ENCODE assay signal across 8 cellular contexts in the genomic region with DNA sequence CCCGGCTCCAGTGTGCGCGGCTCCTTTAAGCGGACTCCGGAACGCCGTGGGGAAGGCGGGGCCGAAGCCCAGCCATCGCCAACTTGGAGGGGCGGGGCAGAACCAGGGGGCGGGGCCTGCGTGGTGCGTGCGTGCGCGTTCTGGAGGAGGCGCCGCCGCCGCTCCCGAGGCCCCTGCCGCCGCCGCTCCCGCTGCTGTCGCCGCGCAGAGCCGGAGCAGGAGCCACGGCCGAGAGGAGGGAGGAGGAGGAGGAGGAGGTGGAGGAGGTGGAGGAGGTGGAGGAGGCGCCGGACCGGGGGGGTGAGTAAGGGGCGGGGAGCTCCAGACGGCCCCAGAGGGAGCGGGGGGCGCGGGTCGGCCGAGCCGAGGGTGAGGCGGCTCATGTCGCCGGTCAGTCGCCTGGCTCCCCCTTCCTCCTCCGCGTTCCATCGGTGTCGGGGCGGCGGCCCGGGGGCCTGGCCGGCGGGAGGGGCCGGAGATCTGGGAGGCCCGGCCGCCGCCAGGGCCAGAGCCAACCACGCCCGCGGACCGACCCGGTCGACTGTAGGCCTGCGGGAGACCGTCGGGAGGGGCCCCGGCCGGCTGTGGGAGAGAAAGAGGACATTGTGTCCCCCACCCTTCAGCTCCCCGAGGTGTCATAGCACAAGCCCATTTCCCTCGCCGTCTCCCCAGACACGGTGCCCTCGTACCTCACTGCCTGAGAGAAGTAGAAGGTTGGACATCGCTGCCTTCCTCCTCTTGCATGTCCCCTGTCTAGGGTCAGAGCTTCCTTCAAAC. TPM values are rescaled to one million over a fixed set of nuclear protein-coding genes. Genes with fewer than 3 reads are reported as not detected.
DNase-seq lines count a peak whose midpoint lies in the region; ATAC-seq and TF ChIP-seq lines count a peak whose summit lies in the region.

A gene (plus strand): TSS at position 155 of the 777 bp plus-strand sequence. CDS start 71,572 bp downstream, outside the sequence.

- H3K9me3 Mint-ChIP-seq in activated CD4-positive, alpha-beta T cell treated with anti-CD3 and anti-CD28 coated beads, Interleukin-2, amount 10 ng/mL, durations not matched to agents 24 days and 14 days, result peaks cover 5% of the 10 kb centered on the region

- no peaks in the 10 kb centered on the region for H3K27me3 Mint-ChIP-seq in activated CD4-positive, alpha-beta T cell treated with anti-CD3 and anti-CD28 coated beads, Interleukin-2, amount 10 ng/mL, durations not matched to agents 24 days and 14 days

- intact Hi-C loops in activated CD4-positive, alpha-beta T cell treated with anti-CD3 and anti-CD28 coated beads, Interleukin-2, amount 10 ng/mL, durations not matched to agents 24 days and 14 days (cut with micrococcal nuclease), result loop anchor here (1.0 to 10.0 kb wide), 6 partner anchors 28 to 745 kb away; a partner anchor contains a TSS

- ATAC-seq in HG03442 (IDR thresholded peaks at IDR 0.05; ENCODE audit: unreplicated experiment), result peak; percentile 59

- peaks cover 46% of the 10 kb centered on the region for H3K36me3 Mint-ChIP-seq in activated CD4-positive, alpha-beta T cell treated with anti-CD3 and anti-CD28 coated beads, Interleukin-2, amount 10 ng/mL, durations not matched to agents 24 days and 14 days (ENCODE audit: low read depth)

- peak within 1 kb of the TSS; percentile 99 for H3K4me3 Mint-ChIP-seq in activated CD4-positive, alpha-beta T cell treated with anti-CD3 and anti-CD28 coated beads, Interleukin-2, amount 10 ng/mL, durations not matched to agents 24 days and 14 days

- H3K4me1 Mint-ChIP-seq in activated CD4-positive, alpha-beta T cell treated with anti-CD3 and anti-CD28 coated beads, Interleukin-2, amount 10 ng/mL, durations not matched to agents 24 days and 14 days, result peaks cover 67% of the 10 kb centered on the region

- TF ChIP-seq CTCF in AG09309 (IDR thresholded peaks at IDR 0.05; ENCODE audit: control insufficient read depth, insufficient read depth, low read depth, low read length, missing control alignments), result no peak

- DNase-seq in AG09309 (ENCODE audit: low read depth) (peak; percentile 46), NCI-H524 treated with DMSO at 0.1 percent for 48 hours (lab: John Stamatoyannopoulos, UW) (peak; percentile 34), kidney tubule cell (ENCODE audit: low spot score) (peak; percentile 94)
- peak; percentile 97 for DNase-seq in activated CD4-positive, alpha-beta T cell treated with anti-CD3 and anti-CD28 coated beads, Interleukin-2, amount 10 ng/mL, durations not matched to agents 24 days and 14 days
- peak; percentile 87 to 95 for DNase-seq in stimulated activated CD4-positive, alpha-beta T cell treated with anti-CD3 and anti-CD28 coated beads, Interleukin-15, amount 100 ng/mL, for 48 hours (ENCODE audit: low read depth in 2 of 2)

- H3K27ac Mint-ChIP-seq in activated CD4-positive, alpha-beta T cell treated with anti-CD3 and anti-CD28 coated beads, Interleukin-2, amount 10 ng/mL, durations not matched to agents 24 days and 14 days, result peak within 1 kb of the TSS; percentile 93

- H3K27ac ChIP-seq in cingulate gyrus (ENCODE audit: low read depth, low read length), result peak within 1 kb of the TSS; percentile 51

- TF ChIP-seq POLR2A in GM19099 (IDR thresholded peaks at IDR 0.05; ENCODE audit: extremely low read depth, insufficient read length, low read depth), result peak; percentile 71

- peak within 1 kb of the TSS; percentile 63 for H3K4me3 ChIP-seq in AG09309 (ENCODE audit: control insufficient read depth, low read depth, low read length)

RNA-seq across cellular contexts. Expression of the gene that starts here (rescaled TPM):
- 306 and 307 TPM in 2 replicates for total RNA-seq in activated CD4-positive, alpha-beta T cell treated with anti-CD3 and anti-CD28 coated beads, Interleukin-2, amount 10 ng/mL, durations not matched to agents 24 days and 14 days

Comparison
In these comparisons a context has a peak if more than half of its experiments do, and no peak if none do; other contexts are left out.
1. Peak in every context shown above with its lines: DNase-seq, ATAC-seq, H3K4me3 ChIP-seq and H3K27ac ChIP-seq.
2. DNase-seq: peak in every context shown above with its lines; median percentile 97 in activated CD4-positive, alpha-beta T cell treated with anti-CD3 and anti-CD28 coated beads, Interleukin-2, amount 10 ng/mL, durations not matched to agents 24 days and 14 days; 94 in kidney tubule cell; 91 in stimulated activated CD4-positive, alpha-beta T cell treated with anti-CD3 and anti-CD28 coated beads, Interleukin-15, amount 100 ng/mL, for 48 hours; 46 in AG09309; 34 in NCI-H524 treated with DMSO at 0.1 percent for 48 hours.